Comparison of ENCODE assay signal across 8 cellular contexts in genomic region chr7:20798081-20798693, GRCh38. TPM values are rescaled to one million over a fixed set of nuclear protein-coding genes. Genes with fewer than 3 reads are reported as not detected.
DNase-seq lines count a peak whose midpoint lies in the region; ATAC-seq and TF ChIP-seq lines count a peak whose summit lies in the region.

No MANE protein-coding gene starts in this region.

- CTCF ChIA-PET in AG04450 (lab: Charles Lee): interaction anchor here (0.6 kb wide), 1 partner anchor 387 kb away, joined by 5 read pairs; no protein-coding TSS in a partner anchor
- CTCF ChIA-PET in activated B cell treated with CpG ODN at 0.5 μM for 24 hours (lab: Charles Lee): no interaction called here

- 0 to 2% methylated on average over 50 to 77 of the region's 77 CpGs for WGBS in heart right ventricle, 2 donors

- POLR2A ChIA-PET in AG04450 (lab: Yijun Ruan, JAX) (interaction anchor here (0.5 kb wide), 1 partner anchor 18 kb away, joined by 3 read pairs; no protein-coding TSS in a partner anchor), activated B cell treated with CpG ODN at 0.5 μM for 24 hours (lab: Charles Lee) (no interaction called here)

- peak overlapping the region; percentile 76 for H3K4me3 Mint-ChIP-seq in activated B cell treated with CpG ODN at 0.5 μM for 24 hours

- H3K27ac ChIP-seq in AG04450 (ENCODE audit: low read depth, low read length): no peak overlapping the region
- no peak overlapping the region for H3K27ac ChIP-seq in heart right ventricle

- H3K27me3 ChIP-seq in AG04450 (ENCODE audit: control insufficient read depth, insufficient read depth, low read length): peaks cover 41% of the 10 kb centered on the region
- H3K27me3 ChIP-seq in heart right ventricle: peaks cover 29 to 98% (median 89%) of the 10 kb centered on the region in 7 donors

- peaks cover 42% of the 10 kb centered on the region for H3K27me3 Mint-ChIP-seq in activated B cell treated with CpG ODN at 0.5 μM for 24 hours

- H3K4me3 ChIP-seq in AG04450 (ENCODE audit: low read depth, low read length) (peak overlapping the region; percentile 44), heart right ventricle (peak overlapping the region in 9 of 10 donors; percentile 34 to 58 (median 46)), skeletal muscle cell (ENCODE audit: low read depth, low read length) (peak overlapping the region; percentile 50)

- H3K36me3 ChIP-seq in heart right ventricle: no peaks in the 10 kb centered on the region

- DNase-seq in AG04450 (ENCODE audit: low read depth, low spot score) (no peak), NCI-H1105 (lab: John Stamatoyannopoulos, UW) (peak; percentile 65), activated B cell treated with CpG ODN at 0.5 μM for 24 hours (no peak), heart right ventricle (peak in 1 of 2 donors; percentile 32), skeletal muscle cell (ENCODE audit: low read depth) (no peak), OCI-M2 (lab: John Stamatoyannopoulos, UW; ENCODE audit: unreplicated experiment) (no peak)

- H3K4me1 ChIP-seq in heart right ventricle: peaks cover 4 to 20% (median 8%) of the 10 kb centered on the region in 9 donors

- peaks cover 22% of the 10 kb centered on the region for H3K4me1 Mint-ChIP-seq in activated B cell treated with CpG ODN at 0.5 μM for 24 hours

- no peaks in the 10 kb centered on the region for H3K36me3 Mint-ChIP-seq in activated B cell treated with CpG ODN at 0.5 μM for 24 hours (ENCODE audit: low read depth)

- intact Hi-C loops in activated B cell treated with CpG ODN at 0.5 μM for 24 hours (cut with micrococcal nuclease) (loop anchor here (5.0 kb wide), 4 partner anchors 629 to 1284 kb away; partner anchors contain the start of genes POLR1F and SP4), heart right ventricle (cut with DNase I) (loop anchor here in 1 of 10 donors (10.0 kb wide), 1 partner anchor 447 kb away; no protein-coding TSS in a partner anchor)

- H3K9me3 Mint-ChIP-seq in activated B cell treated with CpG ODN at 0.5 μM for 24 hours: no peaks in the 10 kb centered on the region

- H3K27ac Mint-ChIP-seq in activated B cell treated with CpG ODN at 0.5 μM for 24 hours: no peak overlapping the region

- TF ChIP-seq CTCF in AG04450 (IDR thresholded peaks at IDR 0.05; ENCODE audit: low read depth, low read length) (no peak), activated B cell treated with CpG ODN at 0.5 μM for 24 hours (IDR thresholded peaks at IDR 0.05) (no peak), heart right ventricle (IDR thresholded peaks at IDR 0.05) (no peak)

- ATAC-seq in GM18502 (IDR thresholded peaks at IDR 0.05; ENCODE audit: poor library complexity, unreplicated experiment) (peak; percentile 85), HG02763 (IDR thresholded peaks at IDR 0.05; ENCODE audit: unreplicated experiment) (peak; percentile 85), activated B cell treated with CpG ODN at 0.5 μM for 24 hours (ENCODE audit: low read depth) (peak; percentile 82), heart right ventricle (peak in 6 of 8 donors; percentile 28 to 91 (median 69))

- H3K9me3 ChIP-seq in AG04450 (ENCODE audit: control insufficient read depth, insufficient read depth, low read length) (peaks cover 3% of the 10 kb centered on the region; the same call in 1 of the 2 replicates), heart right ventricle (no peaks in the 10 kb centered on the region)

RNA-seq across cellular contexts. Expression of gene SP8, which starts 11.5 kb away (rescaled TPM):
- polyA plus RNA-seq in AG04450 (2011; rRNA removed): not detected in 2 replicates
- not detected in 2 replicates for polyA minus RNA-seq in AG04450 (2011; rRNA and poly(A)+ RNA removed)
- not detected in 2 replicates for total RNA-seq in activated B cell treated with CpG ODN at 0.5 μM for 24 hours
- not detected for total RNA-seq in heart right ventricle
- not detected for polyA plus RNA-seq in heart right ventricle
